In genomic region chr7:120582916-120583315, GRCh38 we compare ENCODE assay signal across 24 cellular contexts.
"Had no signal": no experiment of that assay in that cellular context is flagged by ENCODE, and none has a peak within 500 bp of the region (broad histone marks: within the 10 kb centered on the region; RNA-seq: fewer than 3 reads in every experiment).

No MANE protein-coding gene starts in this region.

- DNase-seq: activated CD4-positive, alpha-beta memory T cell treated with anti-CD3 and anti-CD28 coated beads, Interleukin-2, amount 10 ng/mL, durations not matched to agents 7 days and 5 days; activated CD4-positive, alpha-beta T cell treated with anti-CD3 and anti-CD28 coated beads, Interleukin-2, amount 10 ng/mL, durations not matched to agents 24 days and 14 days; activated CD4-positive, CD25-positive, alpha-beta regulatory T cell treated with anti-CD3 and anti-CD28 coated beads, Interleukin-2, amount 50 U/mL, for 72 hours; activated CD8-positive, alpha-beta memory T cell treated with anti-CD3 and anti-CD28 coated beads, Interleukin-2, amount 50 U/mL, for 48 hours; activated gamma-delta T cell; activated naive CD4-positive, alpha-beta T cell treated with anti-CD3 and anti-CD28 coated beads, Interleukin-2, amount 10 ng/mL, durations not matched to agents 7 days and 5 days; activated naive CD8-positive, alpha-beta T cell treated with anti-CD3 and anti-CD28 coated beads, Interleukin-2, amount 10 ng/mL, durations not matched to agents 7 days and 5 days; activated T-cell treated with anti-CD3 and anti-CD28 coated beads, Interleukin-2, amount 50 U/mL, for 24 hours; amniotic stem cell; caudate nucleus; gastrocnemius medialis; head of caudate nucleus; hippocampal formation; immature natural killer cell; mucosa of descending colon; right lobe of liver; stimulated activated CD4-positive, alpha-beta T cell treated with anti-CD3 and anti-CD28 coated beads, Interleukin-12 subunit alpha, Interleukin-12 subunit beta, amount 100 ng/mL, for 4 hours; stimulated activated CD4-positive, alpha-beta T cell treated with anti-CD3 and anti-CD28 coated beads, Interleukin-4, amount 100 ng/mL, for 1 hour; T-helper 9 cell had no signal

- H3K4me1 ChIP-seq: gastrocnemius medialis had no signal

- FAIRE-seq: urothelium cell line had no signal

- H3K36me3 ChIP-seq: gastrocnemius medialis, neutrophil, right lobe of liver, thoracic aorta had no signal

- H3K9me3 ChIP-seq: gastrocnemius medialis, mucosa of descending colon, neutrophil, right lobe of liver, thoracic aorta had no signal

- ATAC-seq: gastrocnemius medialis; mucosa of descending colon; right lobe of liver; stimulated activated effector memory CD8-positive, alpha-beta T cell treated with anti-CD3 and anti-CD28 coated beads, Interleukin-12 subunit alpha, Interleukin-12 subunit beta, amount 100 ng/mL, for 72 hours had no signal

- H3K4me3 ChIP-seq: gastrocnemius medialis, mucosa of descending colon, right lobe of liver, skin epidermis, thoracic aorta had no signal

- H3K27me3 ChIP-seq: gastrocnemius medialis, neutrophil, right lobe of liver had no signal

- H3K27ac ChIP-seq: gastrocnemius medialis, neutrophil, right lobe of liver, skin epidermis, thoracic aorta had no signal
